10 cellular contexts compared by ENCODE assay signal in genomic region chr1:21909286-21909759, GRCh38. TPM values are rescaled to one million over a fixed set of nuclear protein-coding genes. Genes with fewer than 3 reads are reported as not detected.
DNase-seq lines count a peak whose midpoint lies in the region; ATAC-seq and TF ChIP-seq lines count a peak whose summit lies in the region.
"Had no signal": no experiment of that assay in that cellular context is flagged by ENCODE, and none has a peak within 500 bp of the region (broad histone marks: within the 10 kb centered on the region; RNA-seq: fewer than 3 reads in every experiment).

No MANE protein-coding gene starts in this region.

- POLR2A ChIA-PET in CD4-positive, alpha-beta T cell (lab: Charles Lee) = no interaction called here

- H3K4me3 ChIP-seq in SJCRH30 = no peak overlapping the region
- no peak overlapping the region for H3K4me3 ChIP-seq in rectal smooth muscle tissue (ENCODE audit: low read length)

- intact Hi-C loops in CD4-positive, alpha-beta T cell (cut with DNase I, micrococcal nuclease) = no loop called here
- intact Hi-C loops in left colon (cut with DNase I, micrococcal nuclease) = no loop called here

- ATAC-seq in CD4-positive, alpha-beta T cell (ENCODE audit: poor library complexity) = no peak
- ATAC-seq in HG03095 (IDR thresholded peaks at IDR 0.05; ENCODE audit: unreplicated experiment) (no peak), left colon (no peak)

- CTCF ChIA-PET in CD4-positive, alpha-beta T cell (lab: Charles Lee) = no interaction called here

- peaks cover 20% of the 10 kb centered on the region for H3K36me3 ChIP-seq in SJCRH30
- no peaks in the 10 kb centered on the region for H3K36me3 ChIP-seq in rectal smooth muscle tissue (ENCODE audit: control insufficient read depth, insufficient read depth, low read length)

- H3K4me1 ChIP-seq in SJCRH30 (peaks cover 58% of the 10 kb centered on the region), rectal smooth muscle tissue (ENCODE audit: control insufficient read depth, insufficient read depth, low read length) (peaks cover 84% of the 10 kb centered on the region)

- H3K4me3 Mint-ChIP-seq in CD4-positive, alpha-beta T cell = no peak overlapping the region

- no peaks in the 10 kb centered on the region for H3K9me3 ChIP-seq in CD4-positive, alpha-beta T cell (ENCODE audit: control insufficient read depth, low read length)
- H3K9me3 ChIP-seq in SJCRH30 (replicated peaks) = no peaks in the 10 kb centered on the region
- H3K9me3 ChIP-seq: SK-N-SH had no signal

- no peaks in the 10 kb centered on the region for H3K27me3 Mint-ChIP-seq in CD4-positive, alpha-beta T cell

- no peak for TF ChIP-seq CTCF in CD4-positive, alpha-beta T cell (IDR thresholded peaks at IDR 0.05)

- DNase-seq in CD4-positive, alpha-beta T cell = no peak
- DNase-seq in SJCRH30 (peak in 1 of 2 experiments; percentile 49), fibroblast of peridontal ligament (ENCODE audit: extremely low read depth) (peak; percentile 85), left colon (no peak), NCI-H526 treated with DMSO at 0.1 percent for 48 hours (lab: John Stamatoyannopoulos, UW) (no peak), NCI-H69 (lab: John Stamatoyannopoulos, UW) (no peak)
- DNase-seq: NCI-H1436 treated with DMSO at 0.1 percent for 48 hours, SK-N-SH had no signal

- H3K36me3 Mint-ChIP-seq in CD4-positive, alpha-beta T cell (ENCODE audit: low read depth) = no peaks in the 10 kb centered on the region

- no peaks in the 10 kb centered on the region for H3K27me3 ChIP-seq in CD4-positive, alpha-beta T cell (ENCODE audit: control insufficient read depth, insufficient read depth, low read length)
- no peaks in the 10 kb centered on the region for H3K27me3 ChIP-seq in SJCRH30
- H3K27me3 ChIP-seq in rectal smooth muscle tissue (ENCODE audit: control insufficient read depth, insufficient read depth, low read length) = no peaks in the 10 kb centered on the region

- H3K27ac Mint-ChIP-seq in CD4-positive, alpha-beta T cell = peak overlapping the region; percentile 51

- no peaks in the 10 kb centered on the region for H3K9me3 Mint-ChIP-seq in CD4-positive, alpha-beta T cell

- H3K9ac ChIP-seq in rectal smooth muscle tissue (ENCODE audit: low read length) = no peak overlapping the region
- H3K9ac ChIP-seq: SK-N-SH had no signal

- H3K4me1 Mint-ChIP-seq in CD4-positive, alpha-beta T cell (ENCODE audit: low read depth) = peaks cover 14% of the 10 kb centered on the region

- H3K27ac ChIP-seq in CD4-positive, alpha-beta T cell (ENCODE audit: low read depth, low read length) = no peak overlapping the region
- peak overlapping the region; percentile 82 for H3K27ac ChIP-seq in SJCRH30
- H3K27ac ChIP-seq in rectal smooth muscle tissue (ENCODE audit: low read depth, low read length) = peak overlapping the region; percentile 96

RNA-seq across cellular contexts. Expression of gene HSPG2, which starts 27.8 kb away (rescaled TPM):
- total RNA-seq in CD4-positive, alpha-beta T cell = 10 to 100 TPM; 10.8 to 11.0 TPM
- 82.3 and 84.0 TPM in 2 replicates for total RNA-seq in SJCRH30 (2014; rRNA removed; shearing (Covaris generic))
- total RNA-seq in left colon = 100 to 1,000 TPM; 180 to 206 TPM
